In the genomic region with DNA sequence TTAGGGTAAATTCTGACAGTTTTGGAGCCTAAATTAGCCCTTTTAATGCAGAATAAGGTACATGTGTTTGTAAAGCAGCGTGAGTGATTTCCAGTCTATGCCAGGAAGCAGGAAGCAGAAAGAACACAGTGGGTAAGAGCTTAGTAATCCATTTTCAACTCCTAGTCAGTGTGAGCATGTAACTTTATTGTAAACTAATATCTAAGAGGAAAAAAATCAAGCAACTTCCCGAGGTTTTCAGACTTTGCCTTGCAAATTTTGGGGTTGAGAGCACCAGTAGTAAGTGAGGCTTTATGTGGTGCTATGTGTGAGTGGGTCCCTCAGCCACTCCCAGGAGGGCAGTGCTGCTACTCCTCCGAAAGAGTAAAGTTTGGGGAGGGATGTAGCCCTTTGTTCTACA, we compare ENCODE assay signal across 13 cellular contexts. TPM values are rescaled to one million over a fixed set of nuclear protein-coding genes. Genes with fewer than 3 reads are reported as not detected.
DNase-seq lines count a peak whose midpoint lies in the region; ATAC-seq and TF ChIP-seq lines count a peak whose summit lies in the region.
"Had no signal": no experiment of that assay in that cellular context is flagged by ENCODE, and none has a peak within 500 bp of the region (broad histone marks: within the 10 kb centered on the region; RNA-seq: fewer than 3 reads in every experiment).

No MANE protein-coding gene starts in this region.

- no peak overlapping the region for H2AK5ac ChIP-seq in IMR-90 (ENCODE audit: low read depth, low read length)

- H3K27me3 ChIP-seq in BLaER1 treated with 17β-estradiol and CSF1 and Interleukin-3, amounts not matched to agents 10 nM and 100 nM: no peaks in the 10 kb centered on the region
- H3K27me3 ChIP-seq in IMR-90 (ENCODE audit: control insufficient read depth, insufficient read depth, low read length) (no peaks in the 10 kb centered on the region), parathyroid adenoma (ENCODE audit: control insufficient read depth, insufficient read depth, low read length) (no peaks in the 10 kb centered on the region)
- H3K27me3 ChIP-seq: adrenal gland had no signal

- DNase-seq in IMR-90 (peak; percentile 27), GM13976 (ENCODE audit: low spot score) (no peak), T1000 (lab: John Stamatoyannopoulos, UW) (no peak)
- no peak for DNase-seq in activated CD4-positive, alpha-beta T cell treated with anti-CD3 and anti-CD28 coated beads for 36 hours
- DNase-seq: adrenal gland, NCI-H1694, nucleus accumbens, OCI-M1 had no signal

- peaks cover 4 to 18% (median 7%) of the 10 kb centered on the region in 11 experiments; a peak in 16 of 22 replicates for H3K36me3 ChIP-seq in BLaER1 treated with 17β-estradiol and CSF1 and Interleukin-3, amounts not matched to agents 10 nM and 100 nM
- H3K36me3 ChIP-seq in IMR-90 (ENCODE audit: control insufficient read depth, insufficient read depth, low read length): no peaks in the 10 kb centered on the region; the same call in 1 of the 2 replicates
- no peaks in the 10 kb centered on the region for H3K36me3 ChIP-seq in parathyroid adenoma (ENCODE audit: control insufficient read depth, insufficient read depth, low read length)
- H3K36me3 ChIP-seq: adrenal gland had no signal

- peaks cover 52% of the 10 kb centered on the region for H3K36me3 Mint-ChIP-seq in dendritic cell treated with granulocyte-macrophage colony-stimulating factor and Interleukin-4, amounts not matched to agents 40 ng/mL and 50 ng/mL, for 4 days (ENCODE audit: low read depth)
- peaks cover 7% of the 10 kb centered on the region for H3K36me3 Mint-ChIP-seq in activated CD4-positive, alpha-beta T cell treated with anti-CD3 and anti-CD28 coated beads for 36 hours (ENCODE audit: low read depth)

- ATAC-seq in IMR-90 (ENCODE audit: low read depth): no peak
- ATAC-seq in activated CD4-positive, alpha-beta T cell treated with anti-CD3 and anti-CD28 coated beads for 36 hours: no peak
- ATAC-seq in GM21619 (IDR thresholded peaks at IDR 0.05; ENCODE audit: unreplicated experiment): no peak

- no peaks in the 10 kb centered on the region for H3K9me3 Mint-ChIP-seq in dendritic cell treated with granulocyte-macrophage colony-stimulating factor and Interleukin-4, amounts not matched to agents 40 ng/mL and 50 ng/mL, for 4 days
- H3K9me3 Mint-ChIP-seq in activated CD4-positive, alpha-beta T cell treated with anti-CD3 and anti-CD28 coated beads for 36 hours (ENCODE audit: low read depth): no peaks in the 10 kb centered on the region
- H3K9me3 Mint-ChIP-seq: T-helper 2 cell treated with Interferon-gamma antibody and Interleukin-4, amounts not matched to agents 5 μg/mL and 100 μg/mL, for 36 hours had no signal

- peaks cover 0 to 40% (median 9%) of the 10 kb centered on the region in 11 experiments; a peak in 9 of 22 replicates for H4K20me1 ChIP-seq in BLaER1 treated with 17β-estradiol and CSF1 and Interleukin-3, amounts not matched to agents 10 nM and 100 nM
- no peaks in the 10 kb centered on the region for H4K20me1 ChIP-seq in IMR-90 (ENCODE audit: insufficient read depth, low read length)

- H3K4me2 ChIP-seq in BLaER1 treated with 17β-estradiol and CSF1 and Interleukin-3, amounts not matched to agents 10 nM and 100 nM: peak overlapping the region; percentile 14 to 100 (median 43); a peak in 18 of 22 replicates
- H3K4me2 ChIP-seq in IMR-90 (ENCODE audit: low read depth, low read length) (no peak overlapping the region), parathyroid adenoma (ENCODE audit: low read length) (peak overlapping the region; percentile 13)

- no peaks in the 10 kb centered on the region for H3K9me3 ChIP-seq in BLaER1 treated with 17β-estradiol and CSF1 and Interleukin-3, amounts not matched to agents 10 nM and 100 nM (replicated peaks in 1 of 11)
- H3K9me3 ChIP-seq in IMR-90 (ENCODE audit: control insufficient read depth, insufficient read depth, low read length) (no peaks in the 10 kb centered on the region), parathyroid adenoma (ENCODE audit: control insufficient read depth, low read length) (no peaks in the 10 kb centered on the region)
- H3K9me3 ChIP-seq: adrenal gland had no signal

- H3K4me1 Mint-ChIP-seq in dendritic cell treated with granulocyte-macrophage colony-stimulating factor and Interleukin-4, amounts not matched to agents 40 ng/mL and 50 ng/mL, for 4 days (ENCODE audit: low read depth): peaks cover 92% of the 10 kb centered on the region
- H3K4me1 Mint-ChIP-seq in activated CD4-positive, alpha-beta T cell treated with anti-CD3 and anti-CD28 coated beads for 36 hours: peaks cover 35% of the 10 kb centered on the region

- H4K5ac ChIP-seq in IMR-90 (ENCODE audit: low read depth, low read length): no peak overlapping the region; the same call in 1 of the 2 replicates

- no peak overlapping the region for H2AFZ ChIP-seq in IMR-90 (replicated peaks; ENCODE audit: low read length, poor library complexity)
- H2AFZ ChIP-seq in parathyroid adenoma: no peak overlapping the region

- peak overlapping the region in 1 of 2 experiments; percentile 58; a peak in 2 of 4 replicates for H4K8ac ChIP-seq in IMR-90 (ENCODE audit: low read depth in 2 of 2, low read length in 2 of 2)

- H2BK5ac ChIP-seq in IMR-90 (ENCODE audit: low read depth, low read length, poor library complexity, severe bottlenecking): no peak overlapping the region

- H3K18ac ChIP-seq in IMR-90 (ENCODE audit: low read depth, low read length): no peak overlapping the region

- H3K14ac ChIP-seq in IMR-90 (replicated peaks; ENCODE audit: low read depth, low read length): no peak overlapping the region

- POLR2A ChIA-PET in IMR-90 (lab: Charles Lee; ENCODE audit: unreplicated experiment): interaction anchor here (0.7 to 1.0 kb wide), 2 partner anchors 73 to 182 kb away, joined by 3 to 4 read pairs; partner anchors contain the start of gene IRF2BPL
- POLR2A ChIA-PET in activated CD4-positive, alpha-beta T cell treated with anti-CD3 and anti-CD28 coated beads for 36 hours (lab: Charles Lee): interaction anchor here (0.7 to 2.2 kb wide), 2 partner anchors 12 to 22 kb away, joined by 3 to 6 read pairs; no protein-coding TSS in a partner anchor

- dilution Hi-C loops in IMR-90 (cut with HindIII; ENCODE audit: low sequenced_read_pairs, unreplicated experiment): no loop called here

- no peak overlapping the region for H2BK15ac ChIP-seq in IMR-90 (ENCODE audit: low read depth, low read length)

- no peak for TF ChIP-seq POLR2A in IMR-90 (IDR thresholded peaks at IDR 0.05; ENCODE audit: low read depth, low read length)

- H3K23ac ChIP-seq in IMR-90 (ENCODE audit: low read depth, low read length): no peak overlapping the region

- H3K4ac ChIP-seq in IMR-90 (ENCODE audit: low read depth, low read length): 0 out of 2 replicates have a peak overlapping the region, but pooled peaks have one; percentile 30

- TF ChIP-seq RAD21 in IMR-90 (IDR thresholded peaks at IDR 0.05; ENCODE audit: low read length): no peak

- intact Hi-C loops in IMR-90 (cut with micrococcal nuclease): no loop called here
- intact Hi-C loops in dendritic cell treated with granulocyte-macrophage colony-stimulating factor and Interleukin-4, amounts not matched to agents 40 ng/mL and 50 ng/mL, for 4 days (cut with micrococcal nuclease): no loop called here
- intact Hi-C loops in activated CD4-positive, alpha-beta T cell treated with anti-CD3 and anti-CD28 coated beads for 36 hours (cut with DNase I, micrococcal nuclease): no loop called here

- no peak overlapping the region for H3K4me3 ChIP-seq in BLaER1 treated with 17β-estradiol and CSF1 and Interleukin-3, amounts not matched to agents 10 nM and 100 nM
- H3K4me3 ChIP-seq in IMR-90 (ENCODE audit: insufficient read depth, low read depth, low read length): no peak overlapping the region
- no peak overlapping the region for H3K4me3 ChIP-seq in parathyroid adenoma (ENCODE audit: low read depth, low read length)
- H3K4me3 ChIP-seq: adrenal gland had no signal

- peaks cover 35 to 48% of the 10 kb centered on the region in 2 experiments for H3K79me1 ChIP-seq in IMR-90 (ENCODE audit: low read depth in 1 of 2, low read length in 2 of 2)

- H3K27ac Mint-ChIP-seq in dendritic cell treated with granulocyte-macrophage colony-stimulating factor and Interleukin-4, amounts not matched to agents 40 ng/mL and 50 ng/mL, for 4 days: peak overlapping the region; percentile 100
- H3K27ac Mint-ChIP-seq in activated CD4-positive, alpha-beta T cell treated with anti-CD3 and anti-CD28 coated beads for 36 hours: no peak overlapping the region
- H3K27ac Mint-ChIP-seq: T-helper 2 cell treated with Interferon-gamma antibody and Interleukin-4, amounts not matched to agents 5 μg/mL and 100 μg/mL, for 36 hours had no signal

- BruUV-seq in IMR-90 (replicated peaks; lab: Mats Ljungman, UMichigan): no TSS peak

- H2BK20ac ChIP-seq in IMR-90 (ENCODE audit: low read depth, low read length): no peak overlapping the region

- peak overlapping the region; percentile 68 for H3K4me3 Mint-ChIP-seq in dendritic cell treated with granulocyte-macrophage colony-stimulating factor and Interleukin-4, amounts not matched to agents 40 ng/mL and 50 ng/mL, for 4 days
- H3K4me3 Mint-ChIP-seq in activated CD4-positive, alpha-beta T cell treated with anti-CD3 and anti-CD28 coated beads for 36 hours: no peak overlapping the region
- H3K4me3 Mint-ChIP-seq: T-helper 2 cell treated with Interferon-gamma antibody and Interleukin-4, amounts not matched to agents 5 μg/mL and 100 μg/mL, for 36 hours had no signal

- no CpG with 5 or more reads among the region's 3 CpGs for WGBS in IMR-90 (ENCODE audit: extremely low coverage in 2 of 2, insufficient read length in 1 of 2), 2 experiments

- H4K91ac ChIP-seq in IMR-90 (ENCODE audit: insufficient read depth, low read depth, low read length): no peak overlapping the region

- CTCF ChIA-PET in IMR-90 (lab: Yijun Ruan, JAX): no interaction called here
- CTCF ChIA-PET in activated CD4-positive, alpha-beta T cell treated with anti-CD3 and anti-CD28 coated beads for 36 hours (lab: Charles Lee): interaction anchor here (0.7 to 3.8 kb wide), 8 partner anchors 8 to 225 kb away, joined by 3 to 31 read pairs (median 4); no protein-coding TSS in a partner anchor

- no peak overlapping the region for H2BK120ac ChIP-seq in IMR-90 (ENCODE audit: low read depth, low read length)

- H2AK9ac ChIP-seq in IMR-90 (replicated peaks; ENCODE audit: low read depth, low read length, poor library complexity): no peak overlapping the region

- H3K9me1 ChIP-seq in IMR-90 (ENCODE audit: insufficient read depth, low read length): peaks cover 4% of the 10 kb centered on the region

- H3K9ac ChIP-seq in BLaER1 treated with 17β-estradiol and CSF1 and Interleukin-3, amounts not matched to agents 10 nM and 100 nM: peak overlapping the region in 4 of 11 experiments; percentile 1 to 24 (median 10); a peak in 1 of 22 replicates
- H3K9ac ChIP-seq in IMR-90 (ENCODE audit: low read depth, low read length) (no peak overlapping the region), parathyroid adenoma (no peak overlapping the region)

- H3K4me1 ChIP-seq in BLaER1 treated with 17β-estradiol and CSF1 and Interleukin-3, amounts not matched to agents 10 nM and 100 nM: peaks cover 31 to 75% (median 47%) of the 10 kb centered on the region in 10 experiments
- H3K4me1 ChIP-seq in IMR-90 (ENCODE audit: control insufficient read depth, insufficient read depth, low read length) (peaks cover 6% of the 10 kb centered on the region), parathyroid adenoma (peaks cover 29% of the 10 kb centered on the region)

- in situ Hi-C loops in IMR-90 (cut with MboI; ENCODE audit: low sequenced_read_pairs): no loop called here
- in situ Hi-C loops in GM13976 (cut with MboI; ENCODE audit: low sequenced_read_pairs, unreplicated experiment): no loop called here

- peaks cover 44% of the 10 kb centered on the region for H3K79me2 ChIP-seq in parathyroid adenoma

- no peaks in the 10 kb centered on the region for H3K27me3 Mint-ChIP-seq in dendritic cell treated with granulocyte-macrophage colony-stimulating factor and Interleukin-4, amounts not matched to agents 40 ng/mL and 50 ng/mL, for 4 days
- H3K27me3 Mint-ChIP-seq in activated CD4-positive, alpha-beta T cell treated with anti-CD3 and anti-CD28 coated beads for 36 hours: no peaks in the 10 kb centered on the region

- TF ChIP-seq CTCF in IMR-90 (conservative IDR thresholded peaks at IDR 0.05; ENCODE audit: low read depth, low read length): no peak
- no peak for TF ChIP-seq CTCF in parathyroid adenoma (IDR thresholded peaks at IDR 0.05)
- TF ChIP-seq CTCF in GM13976 (IDR thresholded peaks at IDR 0.05; ENCODE audit: borderline replicate concordance, control extremely low read depth, extremely low read depth, insufficient read depth, missing control alignments): no peak

- H3K27ac ChIP-seq in BLaER1 treated with 17β-estradiol and CSF1 and Interleukin-3, amounts not matched to agents 10 nM and 100 nM: peak overlapping the region in 1 of 11 experiments; percentile 21; a peak in 1 of 22 replicates
- H3K27ac ChIP-seq in IMR-90 (ENCODE audit: insufficient read depth, low read length) (no peak overlapping the region), parathyroid adenoma (peak overlapping the region; percentile 98)

- no peak overlapping the region for H3K56ac ChIP-seq in IMR-90 (ENCODE audit: extremely low read depth, insufficient read depth, low read length)

RNA-seq across cellular contexts. Expression of gene CIPC, which starts 2.9 kb away (rescaled TPM):
- total RNA-seq in IMR-90 (2012; rRNA removed): 12.9 and 13.1 TPM in 2 replicates
- 5.6 and 6.6 TPM in 2 replicates for polyA plus RNA-seq in IMR-90 (2012; rRNA removed)
- 2.7 and 2.8 TPM in 2 replicates for polyA plus RNA-seq in IMR-90 (2012; cell fraction: cytosol; rRNA removed)
- polyA plus RNA-seq in IMR-90 (2012; cell fraction: nucleus; rRNA removed; ENCODE audit: low replicate concordance): 2.8 and 5.9 TPM in 2 replicates
- total RNA-seq in activated CD4-positive, alpha-beta T cell treated with anti-CD3 and anti-CD28 coated beads for 36 hours: 1 to 10 TPM; 8.6 to 10.0 TPM

RNA-seq across cellular contexts. Expression of gene ZDHHC22, which starts 40.6 kb away (rescaled TPM):
- total RNA-seq in IMR-90 (2012; rRNA removed): not detected in 2 replicates
- not detected in 2 replicates for polyA plus RNA-seq in IMR-90 (2012; rRNA removed)
- not detected in 2 replicates for polyA plus RNA-seq in IMR-90 (2012; cell fraction: cytosol; rRNA removed)
- not detected in 2 replicates for polyA plus RNA-seq in IMR-90 (2012; cell fraction: nucleus; rRNA removed; ENCODE audit: low replicate concordance)
- total RNA-seq in activated CD4-positive, alpha-beta T cell treated with anti-CD3 and anti-CD28 coated beads for 36 hours: not detected
